Comparison of ENCODE assay signal across 28 cellular contexts in genomic region chr10:84567133-84567532, GRCh38.
"Had no signal": no experiment of that assay in that cellular context is flagged by ENCODE, and none has a peak within 500 bp of the region (broad histone marks: within the 10 kb centered on the region; RNA-seq: fewer than 3 reads in every experiment).

No MANE protein-coding gene starts in this region.

- DNase-seq: colonic mucosa; effector CD8-positive, alpha-beta T cell; heart right ventricle; hypothalamus; immature natural killer cell; left lung; lower lobe of right lung; midbrain; occipital lobe; pancreas; psoas muscle; retina; right lobe of liver; spleen; stimulated activated CD4-positive, alpha-beta T cell treated with anti-CD3 and anti-CD28 coated beads, Interleukin-15, amount 100 ng/mL, for 24 hours; stimulated activated CD4-positive, alpha-beta T cell treated with anti-CD3 and anti-CD28 coated beads, Interleukin-1b, Interleukin-23, amount 100 ng/mL, for 48 hours; stimulated activated CD4-positive, alpha-beta T cell treated with anti-CD3 and anti-CD28 coated beads, Interleukin-4, amount 100 ng/mL, for 24 hours; tibial artery; upper lobe of left lung; uterus had no signal

- FAIRE-seq: endometrium, frontal cortex, keratinocyte, pancreas had no signal

- H3K4me3 ChIP-seq: colonic mucosa, heart right ventricle, left lung, lower lobe of right lung, pancreas, psoas muscle, right lobe of liver, spleen, tibial artery, upper lobe of left lung, uterus had no signal

- H3K4me1 ChIP-seq: colonic mucosa, heart right ventricle, left lung, lower lobe of right lung, pancreas, psoas muscle, right lobe of liver, spleen, tibial artery, uterus had no signal

- H3K36me3 ChIP-seq: colonic mucosa, heart right ventricle, left lung, lower lobe of right lung, pancreas, right lobe of liver, spleen, tibial artery, upper lobe of left lung, uterus had no signal

- H3K9me3 ChIP-seq: colonic mucosa, heart right ventricle, left lung, lower lobe of right lung, pancreas, psoas muscle, right lobe of liver, tibial artery, upper lobe of left lung, uterus had no signal

- H3K27me3 ChIP-seq: colonic mucosa, pancreas, right lobe of liver, upper lobe of left lung, uterus had no signal

- H3K4me3 Mint-ChIP-seq: immature natural killer cell; memory B cell; natural killer cell treated with Interleukin-12 subunit alpha and Interleukin-12 subunit beta and Interleukin-15 and Interleukin-18, amount 100 ng/mL, for 72 hours; stimulated activated memory B cell treated with anti-CD40 and anti-IgM and Interleukin-4, amounts not matched to agents 10 μg/mL and 1 μg/mL and 100 μg/mL, for 72 hours; stimulated activated naive CD8-positive, alpha-beta T cell treated with anti-CD3 and anti-CD28 coated beads, Interleukin-15, Interleukin-2, amounts not matched to agents 100 ng/mL and 50 ng/mL, for 24 hours had no signal

- H3K36me3 Mint-ChIP-seq: immature natural killer cell; memory B cell; natural killer cell treated with Interleukin-12 subunit alpha and Interleukin-12 subunit beta and Interleukin-15 and Interleukin-18, amount 100 ng/mL, for 72 hours; stimulated activated memory B cell treated with anti-CD40 and anti-IgM and Interleukin-4, amounts not matched to agents 10 μg/mL and 1 μg/mL and 100 μg/mL, for 72 hours had no signal

- H3K27ac Mint-ChIP-seq: immature natural killer cell; memory B cell; natural killer cell treated with Interleukin-12 subunit alpha and Interleukin-12 subunit beta and Interleukin-15 and Interleukin-18, amount 100 ng/mL, for 72 hours; stimulated activated memory B cell treated with anti-CD40 and anti-IgM and Interleukin-4, amounts not matched to agents 10 μg/mL and 1 μg/mL and 100 μg/mL, for 72 hours; stimulated activated naive CD8-positive, alpha-beta T cell treated with anti-CD3 and anti-CD28 coated beads, Interleukin-15, Interleukin-2, amounts not matched to agents 100 ng/mL and 50 ng/mL, for 24 hours had no signal

- H3K27ac ChIP-seq: colonic mucosa, heart right ventricle, left lung, lower lobe of right lung, pancreas, psoas muscle, right lobe of liver, spleen, tibial artery, upper lobe of left lung, uterus had no signal

- H3K9me3 Mint-ChIP-seq: natural killer cell treated with Interleukin-12 subunit alpha and Interleukin-12 subunit beta and Interleukin-15 and Interleukin-18, amount 100 ng/mL, for 72 hours; stimulated activated memory B cell treated with anti-CD40 and anti-IgM and Interleukin-4, amounts not matched to agents 10 μg/mL and 1 μg/mL and 100 μg/mL, for 72 hours had no signal

- H3K4me1 Mint-ChIP-seq: immature natural killer cell had no signal

- ATAC-seq: esophagus mucosa; heart right ventricle; left lung; lower lobe of right lung; natural killer cell treated with Interleukin-12 subunit alpha and Interleukin-12 subunit beta and Interleukin-15 and Interleukin-18, amount 100 ng/mL, for 72 hours; pancreas; psoas muscle; right lobe of liver; stimulated activated memory B cell treated with anti-CD40 and anti-IgM and Interleukin-4, amounts not matched to agents 10 μg/mL and 1 μg/mL and 100 μg/mL, for 72 hours had no signal
